1 cellular context compared by ENCODE assay signal in genomic region chr1:26780344-26780957, GRCh38.
A peak's percentile ranks its signal among the peaks of the same experiment; 100 is the strongest.
TF ChIP-seq lines count a peak whose summit lies in the region.

No MANE protein-coding gene starts in this region.

TF ChIP-seq in H1, 55 proteins besides CTCF, POLR2A, EP300 and RAD21:
- TF ChIP-seq POLR2AphosphoS5 (IDR thresholded peaks at IDR 0.05; ENCODE audit: low read depth, low read length) (peak; percentile 35; the same call in 1 of the 2 replicates), TCF12 (IDR thresholded peaks at IDR 0.05; ENCODE audit: low read depth, low read length) (no peak), CTBP2 (IDR thresholded peaks at IDR 0.05; ENCODE audit: borderline replicate concordance, insufficient read depth, insufficient read length, low read length) (no peak)
- TF ChIP-seq, protein P1, sequence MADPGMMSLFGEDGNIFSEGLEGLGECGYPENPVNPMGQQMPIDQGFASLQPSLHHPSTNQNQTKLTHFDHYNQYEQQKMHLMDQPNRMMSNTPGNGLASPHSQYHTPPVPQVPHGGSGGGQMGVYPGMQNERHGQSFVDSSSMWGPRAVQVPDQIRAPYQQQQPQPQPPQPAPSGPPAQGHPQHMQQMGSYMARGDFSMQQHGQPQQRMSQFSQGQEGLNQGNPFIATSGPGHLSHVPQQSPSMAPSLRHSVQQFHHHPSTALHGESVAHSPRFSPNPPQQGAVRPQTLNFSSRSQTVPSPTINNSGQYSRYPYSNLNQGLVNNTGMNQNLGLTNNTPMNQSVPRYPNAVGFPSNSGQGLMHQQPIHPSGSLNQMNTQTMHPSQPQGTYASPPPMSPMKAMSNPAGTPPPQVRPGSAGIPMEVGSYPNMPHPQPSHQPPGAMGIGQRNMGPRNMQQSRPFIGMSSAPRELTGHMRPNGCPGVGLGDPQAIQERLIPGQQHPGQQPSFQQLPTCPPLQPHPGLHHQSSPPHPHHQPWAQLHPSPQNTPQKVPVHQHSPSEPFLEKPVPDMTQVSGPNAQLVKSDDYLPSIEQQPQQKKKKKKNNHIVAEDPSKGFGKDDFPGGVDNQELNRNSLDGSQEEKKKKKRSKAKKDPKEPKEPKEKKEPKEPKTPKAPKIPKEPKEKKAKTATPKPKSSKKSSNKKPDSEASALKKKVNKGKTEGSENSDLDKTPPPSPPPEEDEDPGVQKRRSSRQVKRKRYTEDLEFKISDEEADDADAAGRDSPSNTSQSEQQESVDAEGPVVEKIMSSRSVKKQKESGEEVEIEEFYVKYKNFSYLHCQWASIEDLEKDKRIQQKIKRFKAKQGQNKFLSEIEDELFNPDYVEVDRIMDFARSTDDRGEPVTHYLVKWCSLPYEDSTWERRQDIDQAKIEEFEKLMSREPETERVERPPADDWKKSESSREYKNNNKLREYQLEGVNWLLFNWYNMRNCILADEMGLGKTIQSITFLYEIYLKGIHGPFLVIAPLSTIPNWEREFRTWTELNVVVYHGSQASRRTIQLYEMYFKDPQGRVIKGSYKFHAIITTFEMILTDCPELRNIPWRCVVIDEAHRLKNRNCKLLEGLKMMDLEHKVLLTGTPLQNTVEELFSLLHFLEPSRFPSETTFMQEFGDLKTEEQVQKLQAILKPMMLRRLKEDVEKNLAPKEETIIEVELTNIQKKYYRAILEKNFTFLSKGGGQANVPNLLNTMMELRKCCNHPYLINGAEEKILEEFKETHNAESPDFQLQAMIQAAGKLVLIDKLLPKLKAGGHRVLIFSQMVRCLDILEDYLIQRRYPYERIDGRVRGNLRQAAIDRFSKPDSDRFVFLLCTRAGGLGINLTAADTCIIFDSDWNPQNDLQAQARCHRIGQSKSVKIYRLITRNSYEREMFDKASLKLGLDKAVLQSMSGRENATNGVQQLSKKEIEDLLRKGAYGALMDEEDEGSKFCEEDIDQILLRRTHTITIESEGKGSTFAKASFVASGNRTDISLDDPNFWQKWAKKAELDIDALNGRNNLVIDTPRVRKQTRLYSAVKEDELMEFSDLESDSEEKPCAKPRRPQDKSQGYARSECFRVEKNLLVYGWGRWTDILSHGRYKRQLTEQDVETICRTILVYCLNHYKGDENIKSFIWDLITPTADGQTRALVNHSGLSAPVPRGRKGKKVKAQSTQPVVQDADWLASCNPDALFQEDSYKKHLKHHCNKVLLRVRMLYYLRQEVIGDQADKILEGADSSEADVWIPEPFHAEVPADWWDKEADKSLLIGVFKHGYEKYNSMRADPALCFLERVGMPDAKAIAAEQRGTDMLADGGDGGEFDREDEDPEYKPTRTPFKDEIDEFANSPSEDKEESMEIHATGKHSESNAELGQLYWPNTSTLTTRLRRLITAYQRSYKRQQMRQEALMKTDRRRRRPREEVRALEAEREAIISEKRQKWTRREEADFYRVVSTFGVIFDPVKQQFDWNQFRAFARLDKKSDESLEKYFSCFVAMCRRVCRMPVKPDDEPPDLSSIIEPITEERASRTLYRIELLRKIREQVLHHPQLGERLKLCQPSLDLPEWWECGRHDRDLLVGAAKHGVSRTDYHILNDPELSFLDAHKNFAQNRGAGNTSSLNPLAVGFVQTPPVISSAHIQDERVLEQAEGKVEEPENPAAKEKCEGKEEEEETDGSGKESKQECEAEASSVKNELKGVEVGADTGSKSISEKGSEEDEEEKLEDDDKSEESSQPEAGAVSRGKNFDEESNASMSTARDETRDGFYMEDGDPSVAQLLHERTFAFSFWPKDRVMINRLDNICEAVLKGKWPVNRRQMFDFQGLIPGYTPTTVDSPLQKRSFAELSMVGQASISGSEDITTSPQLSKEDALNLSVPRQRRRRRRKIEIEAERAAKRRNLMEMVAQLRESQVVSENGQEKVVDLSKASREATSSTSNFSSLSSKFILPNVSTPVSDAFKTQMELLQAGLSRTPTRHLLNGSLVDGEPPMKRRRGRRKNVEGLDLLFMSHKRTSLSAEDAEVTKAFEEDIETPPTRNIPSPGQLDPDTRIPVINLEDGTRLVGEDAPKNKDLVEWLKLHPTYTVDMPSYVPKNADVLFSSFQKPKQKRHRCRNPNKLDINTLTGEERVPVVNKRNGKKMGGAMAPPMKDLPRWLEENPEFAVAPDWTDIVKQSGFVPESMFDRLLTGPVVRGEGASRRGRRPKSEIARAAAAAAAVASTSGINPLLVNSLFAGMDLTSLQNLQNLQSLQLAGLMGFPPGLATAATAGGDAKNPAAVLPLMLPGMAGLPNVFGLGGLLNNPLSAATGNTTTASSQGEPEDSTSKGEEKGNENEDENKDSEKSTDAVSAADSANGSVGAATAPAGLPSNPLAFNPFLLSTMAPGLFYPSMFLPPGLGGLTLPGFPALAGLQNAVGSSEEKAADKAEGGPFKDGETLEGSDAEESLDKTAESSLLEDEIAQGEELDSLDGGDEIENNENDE (IDR thresholded peaks at IDR 0.05; ENCODE audit: insufficient replicate concordance, low read length): no peak
